ENCODE assay signal across 1 cellular context in the genomic region with DNA sequence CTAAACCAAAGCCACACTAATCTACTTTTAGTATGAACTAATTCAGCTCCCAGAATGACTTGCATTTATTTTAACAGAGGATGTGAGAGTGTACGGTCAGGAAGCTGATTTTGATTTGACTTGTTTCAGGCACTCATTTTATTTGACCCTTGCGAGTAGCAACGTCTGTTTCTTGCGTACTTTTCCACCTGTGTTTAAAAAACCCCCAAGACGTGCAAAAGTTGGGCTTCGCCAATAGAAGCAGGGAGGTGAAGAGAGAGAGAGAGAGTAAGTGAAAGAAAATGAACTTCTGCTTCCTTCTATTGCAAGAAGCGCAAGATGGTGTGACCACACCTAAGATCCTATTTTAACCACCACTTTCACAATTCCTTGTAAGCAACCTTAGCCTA.
TF ChIP-seq lines count a peak whose summit lies in the region.

No MANE protein-coding gene starts in this region.

TF ChIP-seq in GM12878, 131 proteins besides CTCF, POLR2A, EP300 and RAD21 (continued from another document and continues in another):
- 0 out of 2 replicates have a peak, but pooled peaks have one; percentile 59 for TF ChIP-seq PAX8 (IDR thresholded peaks at IDR 0.05)
- peak; percentile 42 for TF ChIP-seq RELA (IDR thresholded peaks at IDR 0.05; ENCODE audit: borderline replicate concordance, partially characterized antibody)
- TF ChIP-seq STAT1 (conservative IDR thresholded peaks at IDR 0.05): no peak
- TF ChIP-seq ZNF687 (IDR thresholded peaks at IDR 0.05): peak; percentile 75
- TF ChIP-seq BMI1 (IDR thresholded peaks at IDR 0.05; ENCODE audit: borderline replicate concordance): peak; percentile 87
- TF ChIP-seq, protein P1, sequence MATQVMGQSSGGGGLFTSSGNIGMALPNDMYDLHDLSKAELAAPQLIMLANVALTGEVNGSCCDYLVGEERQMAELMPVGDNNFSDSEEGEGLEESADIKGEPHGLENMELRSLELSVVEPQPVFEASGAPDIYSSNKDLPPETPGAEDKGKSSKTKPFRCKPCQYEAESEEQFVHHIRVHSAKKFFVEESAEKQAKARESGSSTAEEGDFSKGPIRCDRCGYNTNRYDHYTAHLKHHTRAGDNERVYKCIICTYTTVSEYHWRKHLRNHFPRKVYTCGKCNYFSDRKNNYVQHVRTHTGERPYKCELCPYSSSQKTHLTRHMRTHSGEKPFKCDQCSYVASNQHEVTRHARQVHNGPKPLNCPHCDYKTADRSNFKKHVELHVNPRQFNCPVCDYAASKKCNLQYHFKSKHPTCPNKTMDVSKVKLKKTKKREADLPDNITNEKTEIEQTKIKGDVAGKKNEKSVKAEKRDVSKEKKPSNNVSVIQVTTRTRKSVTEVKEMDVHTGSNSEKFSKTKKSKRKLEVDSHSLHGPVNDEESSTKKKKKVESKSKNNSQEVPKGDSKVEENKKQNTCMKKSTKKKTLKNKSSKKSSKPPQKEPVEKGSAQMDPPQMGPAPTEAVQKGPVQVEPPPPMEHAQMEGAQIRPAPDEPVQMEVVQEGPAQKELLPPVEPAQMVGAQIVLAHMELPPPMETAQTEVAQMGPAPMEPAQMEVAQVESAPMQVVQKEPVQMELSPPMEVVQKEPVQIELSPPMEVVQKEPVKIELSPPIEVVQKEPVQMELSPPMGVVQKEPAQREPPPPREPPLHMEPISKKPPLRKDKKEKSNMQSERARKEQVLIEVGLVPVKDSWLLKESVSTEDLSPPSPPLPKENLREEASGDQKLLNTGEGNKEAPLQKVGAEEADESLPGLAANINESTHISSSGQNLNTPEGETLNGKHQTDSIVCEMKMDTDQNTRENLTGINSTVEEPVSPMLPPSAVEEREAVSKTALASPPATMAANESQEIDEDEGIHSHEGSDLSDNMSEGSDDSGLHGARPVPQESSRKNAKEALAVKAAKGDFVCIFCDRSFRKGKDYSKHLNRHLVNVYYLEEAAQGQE (IDR thresholded peaks at IDR 0.05; ENCODE audit: low read depth, low read length): no peak
- no peak for TF ChIP-seq SP1 (IDR thresholded peaks at IDR 0.05; ENCODE audit: low read depth, low read length)
- TF ChIP-seq MTA2 (IDR thresholded peaks at IDR 0.05; ENCODE audit: low read depth): peak; percentile 94
- no peak for TF ChIP-seq POLR2AphosphoS2 (IDR thresholded peaks at IDR 0.05; ENCODE audit: low read depth, low read length)
- TF ChIP-seq CREM (IDR thresholded peaks at IDR 0.05; ENCODE audit: low read depth): peak; percentile 85
- no peak for TF ChIP-seq HDGF (IDR thresholded peaks at IDR 0.05)
- TF ChIP-seq SMC3 (IDR thresholded peaks at IDR 0.05; ENCODE audit: borderline replicate concordance, low read length): 0 out of 2 replicates have a peak, but pooled peaks have one; percentile 5
- TF ChIP-seq NRF1 (conservative IDR thresholded peaks at IDR 0.05; ENCODE audit: low read depth, low read length): no peak
- TF ChIP-seq, protein P2, sequence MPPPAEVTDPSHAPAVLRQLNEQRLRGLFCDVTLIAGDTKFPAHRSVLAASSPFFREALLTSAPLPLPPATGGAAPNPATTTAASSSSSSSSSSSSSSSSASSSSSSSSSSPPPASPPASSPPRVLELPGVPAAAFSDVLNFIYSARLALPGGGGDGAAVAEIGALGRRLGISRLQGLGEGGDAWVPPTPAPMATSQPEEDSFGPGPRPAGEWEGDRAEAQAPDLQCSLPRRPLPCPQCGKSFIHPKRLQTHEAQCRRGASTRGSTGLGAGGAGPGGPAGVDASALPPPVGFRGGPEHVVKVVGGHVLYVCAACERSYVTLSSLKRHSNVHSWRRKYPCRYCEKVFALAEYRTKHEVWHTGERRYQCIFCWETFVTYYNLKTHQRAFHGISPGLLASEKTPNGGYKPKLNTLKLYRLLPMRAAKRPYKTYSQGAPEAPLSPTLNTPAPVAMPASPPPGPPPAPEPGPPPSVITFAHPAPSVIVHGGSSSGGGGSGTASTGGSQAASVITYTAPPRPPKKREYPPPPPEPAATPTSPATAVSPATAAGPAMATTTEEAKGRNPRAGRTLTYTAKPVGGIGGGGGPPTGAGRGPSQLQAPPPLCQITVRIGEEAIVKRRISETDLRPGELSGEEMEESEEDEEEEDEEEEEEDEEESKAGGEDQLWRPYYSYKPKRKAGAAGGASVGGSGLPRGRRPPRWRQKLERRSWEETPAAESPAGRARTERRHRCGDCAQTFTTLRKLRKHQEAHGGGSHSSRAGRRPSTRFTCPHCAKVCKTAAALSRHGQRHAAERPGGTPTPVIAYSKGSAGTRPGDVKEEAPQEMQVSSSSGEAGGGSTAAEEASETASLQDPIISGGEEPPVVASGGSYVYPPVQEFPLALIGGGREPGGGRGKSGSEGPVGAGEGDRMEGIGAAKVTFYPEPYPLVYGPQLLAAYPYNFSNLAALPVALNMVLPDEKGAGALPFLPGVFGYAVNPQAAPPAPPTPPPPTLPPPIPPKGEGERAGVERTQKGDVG (CRISPR knock-in tag; IDR thresholded peaks at IDR 0.05): no peak
- TF ChIP-seq PBX3 (IDR thresholded peaks at IDR 0.05; ENCODE audit: insufficient replicate concordance, low read depth, low read length): no peak
- no peak for TF ChIP-seq MYC (IDR thresholded peaks at IDR 0.05; ENCODE audit: insufficient read depth, insufficient read length, insufficient replicate concordance, low read length, severe bottlenecking)
- 0 out of 2 replicates have a peak, but pooled peaks have one; percentile 18 for TF ChIP-seq ZBED1 (IDR thresholded peaks at IDR 0.05; ENCODE audit: borderline replicate concordance)
- TF ChIP-seq BHLHE40 (IDR thresholded peaks at IDR 0.05; ENCODE audit: borderline replicate concordance in 1 of 2, low read depth in 2 of 2, low read length in 1 of 2): peak; percentile 62 to 69; a peak in 3 of 4 replicates
- TF ChIP-seq, protein P3, sequence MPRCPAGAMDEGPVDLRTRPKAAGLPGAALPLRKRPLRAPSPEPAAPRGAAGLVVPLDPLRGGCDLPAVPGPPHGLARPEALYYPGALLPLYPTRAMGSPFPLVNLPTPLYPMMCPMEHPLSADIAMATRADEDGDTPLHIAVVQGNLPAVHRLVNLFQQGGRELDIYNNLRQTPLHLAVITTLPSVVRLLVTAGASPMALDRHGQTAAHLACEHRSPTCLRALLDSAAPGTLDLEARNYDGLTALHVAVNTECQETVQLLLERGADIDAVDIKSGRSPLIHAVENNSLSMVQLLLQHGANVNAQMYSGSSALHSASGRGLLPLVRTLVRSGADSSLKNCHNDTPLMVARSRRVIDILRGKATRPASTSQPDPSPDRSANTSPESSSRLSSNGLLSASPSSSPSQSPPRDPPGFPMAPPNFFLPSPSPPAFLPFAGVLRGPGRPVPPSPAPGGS (IDR thresholded peaks at IDR 0.05; ENCODE audit: borderline replicate concordance, insufficient read depth, low read depth, low read length, poor library complexity, severe bottlenecking): peak; percentile 17
- no peak for TF ChIP-seq HDAC2 (IDR thresholded peaks at IDR 0.05)
- TF ChIP-seq TCF3 (IDR thresholded peaks at IDR 0.05; ENCODE audit: borderline replicate concordance, insufficient read depth, low read depth, low read length): peak; percentile 85; the same call in 1 of the 2 replicates
- peak; percentile 68 for TF ChIP-seq SKIL (IDR thresholded peaks at IDR 0.05; ENCODE audit: low read depth, poor library complexity, severe bottlenecking)
- peak; percentile 93 to 95 for TF ChIP-seq IKZF2 (IDR thresholded peaks at IDR 0.05)
- peak; percentile 92 for TF ChIP-seq IKZF1 (conservative IDR thresholded peaks at IDR 0.05)
- TF ChIP-seq IRF4 (IDR thresholded peaks at IDR 0.05; ENCODE audit: low read depth, low read length): peak; percentile 94
- TF ChIP-seq SREBF2 (IDR thresholded peaks at IDR 0.05; ENCODE audit: low read length): no peak
- TF ChIP-seq KDM1A (IDR thresholded peaks at IDR 0.05; ENCODE audit: borderline replicate concordance): no peak
- TF ChIP-seq ZNF24 (IDR thresholded peaks at IDR 0.05): peak; percentile 64; the same call in 1 of the 2 replicates
- TF ChIP-seq TCF7 (IDR thresholded peaks at IDR 0.05; ENCODE audit: borderline replicate concordance): 0 out of 2 replicates have a peak, but pooled peaks have one; percentile 55
- TF ChIP-seq TBL1XR1 (IDR thresholded peaks at IDR 0.05; ENCODE audit: low read depth, low read length): peak; percentile 56; the same call in 1 of the 2 replicates
- TF ChIP-seq ZZZ3 (IDR thresholded peaks at IDR 0.05; ENCODE audit: control insufficient read depth, insufficient read length, low read depth): no peak
- peak; percentile 89; the same call in 1 of the 2 replicates for TF ChIP-seq FOXM1 (IDR thresholded peaks at IDR 0.05; ENCODE audit: low read depth, low read length)
- no peak for TF ChIP-seq WRNIP1 (IDR thresholded peaks at IDR 0.05; ENCODE audit: borderline replicate concordance, low read depth, low read length)
- TF ChIP-seq, protein P4, sequence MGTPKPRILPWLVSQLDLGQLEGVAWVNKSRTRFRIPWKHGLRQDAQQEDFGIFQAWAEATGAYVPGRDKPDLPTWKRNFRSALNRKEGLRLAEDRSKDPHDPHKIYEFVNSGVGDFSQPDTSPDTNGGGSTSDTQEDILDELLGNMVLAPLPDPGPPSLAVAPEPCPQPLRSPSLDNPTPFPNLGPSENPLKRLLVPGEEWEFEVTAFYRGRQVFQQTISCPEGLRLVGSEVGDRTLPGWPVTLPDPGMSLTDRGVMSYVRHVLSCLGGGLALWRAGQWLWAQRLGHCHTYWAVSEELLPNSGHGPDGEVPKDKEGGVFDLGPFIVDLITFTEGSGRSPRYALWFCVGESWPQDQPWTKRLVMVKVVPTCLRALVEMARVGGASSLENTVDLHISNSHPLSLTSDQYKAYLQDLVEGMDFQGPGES (IDR thresholded peaks at IDR 0.05): no peak
- TF ChIP-seq ZBTB40 (IDR thresholded peaks at IDR 0.05; ENCODE audit: borderline replicate concordance): no peak
- TF ChIP-seq ZSCAN29 (IDR thresholded peaks at IDR 0.05): no peak
